Comparison of ENCODE assay signal across 19 cellular contexts in genomic region chr7:66776800-66777468, GRCh38. TPM values are rescaled to one million over a fixed set of nuclear protein-coding genes. Genes with fewer than 3 reads are reported as not detected.
A peak's percentile ranks its signal among the peaks of the same experiment; 100 is the strongest.
DNase-seq lines count a peak whose midpoint lies in the region; ATAC-seq, FAIRE-seq and TF ChIP-seq lines count a peak whose summit lies in the region.
"Had no signal": no experiment of that assay in that cellular context is flagged by ENCODE, and none has a peak within 500 bp of the region (broad histone marks: within the 10 kb centered on the region; RNA-seq: fewer than 3 reads in every experiment).

No MANE protein-coding gene starts in this region.

- no peaks in the 10 kb centered on the region for H3K9me3 Mint-ChIP-seq in activated T-cell treated with anti-CD3 and anti-CD28 coated beads, Interleukin-2, amount 50 U/mL, for 24 hours
- no peaks in the 10 kb centered on the region for H3K9me3 Mint-ChIP-seq in activated T-cell treated with anti-CD3 and anti-CD28 coated beads, Interleukin-2, amount 50 U/mL, for 72 hours
- H3K9me3 Mint-ChIP-seq: CD8-positive, alpha-beta T cell; H9 had no signal

- no peaks in the 10 kb centered on the region for H3K27me3 Mint-ChIP-seq in activated T-cell treated with anti-CD3 and anti-CD28 coated beads, Interleukin-2, amount 50 U/mL, for 24 hours
- H3K27me3 Mint-ChIP-seq in activated T-cell treated with anti-CD3 and anti-CD28 coated beads, Interleukin-2, amount 50 U/mL, for 72 hours (ENCODE audit: low read depth), result no peaks in the 10 kb centered on the region
- H3K27me3 Mint-ChIP-seq: B cell had no signal

- H3K9me3 ChIP-seq in liver (ENCODE audit: control insufficient read depth in 4 of 4, low read length in 3 of 4) (no peaks in the 10 kb centered on the region), small intestine (ENCODE audit: control insufficient read depth, low read depth) (no peaks in the 10 kb centered on the region)
- H3K9me3 ChIP-seq: BLaER1 treated with 17β-estradiol and CSF1 and Interleukin-3, amounts not matched to agents 10 nM and 100 nM had no signal

- peaks cover 15% of the 10 kb centered on the region for H3K4me1 Mint-ChIP-seq in activated T-cell treated with anti-CD3 and anti-CD28 coated beads, Interleukin-2, amount 50 U/mL, for 24 hours (ENCODE audit: low read depth)
- H3K4me1 Mint-ChIP-seq in activated T-cell treated with anti-CD3 and anti-CD28 coated beads, Interleukin-2, amount 50 U/mL, for 72 hours (ENCODE audit: low read depth), result peaks cover 5% of the 10 kb centered on the region

- H3K27ac ChIP-seq in liver (ENCODE audit: low read depth in 1 of 2, low read length in 2 of 2) (peak overlapping the region; percentile 33 to 58), small intestine (ENCODE audit: low read depth in 1 of 2, low read length in 1 of 2) (no peak overlapping the region)
- H3K27ac ChIP-seq: BLaER1 treated with 17β-estradiol and CSF1 and Interleukin-3, amounts not matched to agents 10 nM and 100 nM; HL-60 had no signal

- WGBS in liver, result 38% methylated on average over 2 of the region's 2 CpGs
- 76 to 94% (median 83%) methylated on average over 2 of the region's 2 CpGs for WGBS in small intestine, 3 donors

- H3K4me1 ChIP-seq in liver (ENCODE audit: control insufficient read depth in 4 of 4, insufficient read depth in 4 of 4, low read length in 3 of 4) (peaks cover 11 to 43% (median 24%) of the 10 kb centered on the region in 4 donors), small intestine (ENCODE audit: control insufficient read depth in 2 of 2, insufficient read depth in 1 of 2, low read depth in 1 of 2, low read length in 1 of 2) (no peaks in the 10 kb centered on the region)

- no peaks in the 10 kb centered on the region for H3K27me3 ChIP-seq in liver (ENCODE audit: control insufficient read depth in 4 of 4, insufficient read depth in 4 of 4, low read length in 3 of 4)
- H3K27me3 ChIP-seq in small intestine (ENCODE audit: control insufficient read depth in 2 of 2, insufficient read depth in 2 of 2, low read length in 2 of 2), result no peaks in the 10 kb centered on the region
- H3K27me3 ChIP-seq: BLaER1 treated with 17β-estradiol and CSF1 and Interleukin-3, amounts not matched to agents 10 nM and 100 nM had no signal

- TF ChIP-seq POLR2A in erythroblast (IDR thresholded peaks at IDR 0.05; ENCODE audit: low read length), result no peak

- H3K4me3 Mint-ChIP-seq in activated T-cell treated with anti-CD3 and anti-CD28 coated beads, Interleukin-2, amount 50 U/mL, for 24 hours, result no peak overlapping the region
- H3K4me3 Mint-ChIP-seq in activated T-cell treated with anti-CD3 and anti-CD28 coated beads, Interleukin-2, amount 50 U/mL, for 72 hours, result no peak overlapping the region
- H3K4me3 Mint-ChIP-seq: B cell; CD8-positive, alpha-beta T cell; H9 had no signal

- no peak overlapping the region for H3K9ac ChIP-seq in liver (ENCODE audit: low read depth in 1 of 2, low read length in 2 of 2)
- H3K9ac ChIP-seq: BLaER1 treated with 17β-estradiol and CSF1 and Interleukin-3, amounts not matched to agents 10 nM and 100 nM had no signal

- H3K36me3 ChIP-seq in liver (ENCODE audit: control insufficient read depth in 4 of 4, insufficient read depth in 3 of 4, low read depth in 1 of 4, low read length in 3 of 4), result peaks cover 3 to 18% (median 4%) of the 10 kb centered on the region in 4 donors
- peaks cover 7 to 10% of the 10 kb centered on the region in 2 donors for H3K36me3 ChIP-seq in small intestine (ENCODE audit: control insufficient read depth in 2 of 2, insufficient read depth in 2 of 2, low read length in 2 of 2)

- no peak overlapping the region for H3K4me3 ChIP-seq in liver (ENCODE audit: low read depth in 1 of 3, low read length in 3 of 3)
- H3K4me3 ChIP-seq in small intestine (ENCODE audit: low read depth in 1 of 2, low read length in 2 of 2), result no peak overlapping the region
- H3K4me3 ChIP-seq: BLaER1 treated with 17β-estradiol and CSF1 and Interleukin-3, amounts not matched to agents 10 nM and 100 nM; GM12878 had no signal

- no peak for TF ChIP-seq RAD21 in liver (IDR thresholded peaks at IDR 0.05)

- peak overlapping the region; percentile 36 for H3K27ac Mint-ChIP-seq in activated T-cell treated with anti-CD3 and anti-CD28 coated beads, Interleukin-2, amount 50 U/mL, for 24 hours
- H3K27ac Mint-ChIP-seq in activated T-cell treated with anti-CD3 and anti-CD28 coated beads, Interleukin-2, amount 50 U/mL, for 72 hours, result no peak overlapping the region
- H3K27ac Mint-ChIP-seq: B cell; CD8-positive, alpha-beta T cell had no signal

- TF ChIP-seq CTCF in liver (IDR thresholded peaks at IDR 0.05; ENCODE audit: low read depth, low read length, missing input control), result no peak

- no peak for ATAC-seq in activated T-cell treated with anti-CD3 and anti-CD28 coated beads, Interleukin-2, amount 50 U/mL, for 72 hours (replicated peaks in 1 of 2)
- ATAC-seq: CD8-positive, alpha-beta T cell had no signal

- no peak for DNase-seq in activated T-cell treated with anti-CD3 and anti-CD28 coated beads, Interleukin-2, amount 50 U/mL, for 24 hours
- DNase-seq in activated T-cell treated with anti-CD3 and anti-CD28 coated beads, Interleukin-2, amount 50 U/mL, for 72 hours, result no peak
- DNase-seq in erythroblast (lab: John Stamatoyannopoulos, UW) (peak; percentile 22 to 63), small intestine (peak; percentile 16), mesenteric fat pad (ENCODE audit: low spot score) (no peak), HUDEP-2 (lab: John Stamatoyannopoulos, UW; ENCODE audit: unreplicated experiment in 76 of 76) (no peak), SHP77 (lab: John Stamatoyannopoulos, UW) (no peak)
- DNase-seq: 8988T; Calu3; CD8-positive, alpha-beta T cell; DMS79 treated with DMSO at 0.1 percent for 48 hours; GF-D8; H9 had no signal

- H3K36me3 Mint-ChIP-seq in activated T-cell treated with anti-CD3 and anti-CD28 coated beads, Interleukin-2, amount 50 U/mL, for 24 hours (ENCODE audit: low read depth), result peaks cover 78% of the 10 kb centered on the region
- peaks cover 7 to 9% of the 10 kb centered on the region in 2 donors for H3K36me3 Mint-ChIP-seq in activated T-cell treated with anti-CD3 and anti-CD28 coated beads, Interleukin-2, amount 50 U/mL, for 72 hours (ENCODE audit: insufficient read depth in 2 of 2)

- no peak for FAIRE-seq in small intestine (lab: Jason Lieb, UNC)
- FAIRE-seq: GM12878, H1 had no signal

TF ChIP-seq in liver, 16 proteins besides CTCF, POLR2A, EP300 and RAD21 (continues in another document):
- TF ChIP-seq SP1 (IDR thresholded peaks at IDR 0.05) (peak; percentile 59), RXRA (IDR thresholded peaks at IDR 0.05) (peak; percentile 44 to 71), GABPA (IDR thresholded peaks at IDR 0.05 in 1 of 2, conservative IDR thresholded peaks at IDR 0.05 in 1 of 2) (no peak), MAX (IDR thresholded peaks at IDR 0.05) (peak; percentile 38), NR2F2 (IDR thresholded peaks at IDR 0.05) (no peak), TAF1 (conservative IDR thresholded peaks at IDR 0.05) (no peak), HNF4G (IDR thresholded peaks at IDR 0.05) (no peak), EGR1 (IDR thresholded peaks at IDR 0.05; ENCODE audit: low read depth in 2 of 2) (no peak), JUND (IDR thresholded peaks at IDR 0.05) (no peak)
- TF ChIP-seq, protein P1, sequence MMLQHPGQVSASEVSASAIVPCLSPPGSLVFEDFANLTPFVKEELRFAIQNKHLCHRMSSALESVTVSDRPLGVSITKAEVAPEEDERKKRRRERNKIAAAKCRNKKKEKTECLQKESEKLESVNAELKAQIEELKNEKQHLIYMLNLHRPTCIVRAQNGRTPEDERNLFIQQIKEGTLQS (IDR thresholded peaks at IDR 0.05), result no peak
- TF ChIP-seq, protein P2, sequence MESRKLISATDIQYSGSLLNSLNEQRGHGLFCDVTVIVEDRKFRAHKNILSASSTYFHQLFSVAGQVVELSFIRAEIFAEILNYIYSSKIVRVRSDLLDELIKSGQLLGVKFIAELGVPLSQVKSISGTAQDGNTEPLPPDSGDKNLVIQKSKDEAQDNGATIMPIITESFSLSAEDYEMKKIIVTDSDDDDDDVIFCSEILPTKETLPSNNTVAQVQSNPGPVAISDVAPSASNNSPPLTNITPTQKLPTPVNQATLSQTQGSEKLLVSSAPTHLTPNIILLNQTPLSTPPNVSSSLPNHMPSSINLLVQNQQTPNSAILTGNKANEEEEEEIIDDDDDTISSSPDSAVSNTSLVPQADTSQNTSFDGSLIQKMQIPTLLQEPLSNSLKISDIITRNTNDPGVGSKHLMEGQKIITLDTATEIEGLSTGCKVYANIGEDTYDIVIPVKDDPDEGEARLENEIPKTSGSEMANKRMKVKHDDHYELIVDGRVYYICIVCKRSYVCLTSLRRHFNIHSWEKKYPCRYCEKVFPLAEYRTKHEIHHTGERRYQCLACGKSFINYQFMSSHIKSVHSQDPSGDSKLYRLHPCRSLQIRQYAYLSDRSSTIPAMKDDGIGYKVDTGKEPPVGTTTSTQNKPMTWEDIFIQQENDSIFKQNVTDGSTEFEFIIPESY (IDR thresholded peaks at IDR 0.05), result no peak

RNA-seq across cellular contexts. Expression of gene RABGEF1, which starts 36.4 kb away (rescaled TPM):
- total RNA-seq in activated T-cell treated with anti-CD3 and anti-CD28 coated beads, Interleukin-2, amount 50 U/mL, for 72 hours, result 10 to 100 TPM; 22.8 to 26.9 TPM
- 10 to 100 TPM in 1 of 2 donors, 1 to 10 TPM in 1; 7.9 to 14.0 TPM for total RNA-seq in liver
- 1 to 10 TPM; 5.2 to 7.4 TPM for polyA plus RNA-seq in liver
- 10 to 100 TPM in 2 of 3 donors, 1 to 10 TPM in 1; 9.7 to 12.7 (median 11.0) TPM for polyA plus RNA-seq in small intestine
- total RNA-seq in mesenteric fat pad, result 41.1 TPM

Comparison
In these comparisons a context has a peak if more than half of its experiments do, and no peak if none do; other contexts are left out.
1. DNase-seq: peak in erythroblast (2 of 2) and small intestine (single experiment); none in activated T-cell treated with anti-CD3 and anti-CD28 coated beads, Interleukin-2, amount 50 U/mL, for 24 hours (single experiment), activated T-cell treated with anti-CD3 and anti-CD28 coated beads, Interleukin-2, amount 50 U/mL, for 72 hours (0 of 2), mesenteric fat pad (single experiment), HUDEP-2 (0 of 76) and SHP77 (0 of 2).
2. H3K27ac ChIP-seq: peak in liver (2 of 2); none in small intestine (0 of 2).